In genomic region chr1:37472281-37472680, GRCh38 we compare ENCODE assay signal across 1 cellular context.
TF ChIP-seq lines count a peak whose summit lies in the region.

No MANE protein-coding gene starts in this region.

TF ChIP-seq in IMR-90, 13 proteins besides CTCF, POLR2A, EP300 and RAD21:
- TF ChIP-seq CHD1 (IDR thresholded peaks at IDR 0.05; ENCODE audit: low read depth, low read length), result no peak
